1 cellular context compared by ENCODE assay signal in the genomic region with DNA sequence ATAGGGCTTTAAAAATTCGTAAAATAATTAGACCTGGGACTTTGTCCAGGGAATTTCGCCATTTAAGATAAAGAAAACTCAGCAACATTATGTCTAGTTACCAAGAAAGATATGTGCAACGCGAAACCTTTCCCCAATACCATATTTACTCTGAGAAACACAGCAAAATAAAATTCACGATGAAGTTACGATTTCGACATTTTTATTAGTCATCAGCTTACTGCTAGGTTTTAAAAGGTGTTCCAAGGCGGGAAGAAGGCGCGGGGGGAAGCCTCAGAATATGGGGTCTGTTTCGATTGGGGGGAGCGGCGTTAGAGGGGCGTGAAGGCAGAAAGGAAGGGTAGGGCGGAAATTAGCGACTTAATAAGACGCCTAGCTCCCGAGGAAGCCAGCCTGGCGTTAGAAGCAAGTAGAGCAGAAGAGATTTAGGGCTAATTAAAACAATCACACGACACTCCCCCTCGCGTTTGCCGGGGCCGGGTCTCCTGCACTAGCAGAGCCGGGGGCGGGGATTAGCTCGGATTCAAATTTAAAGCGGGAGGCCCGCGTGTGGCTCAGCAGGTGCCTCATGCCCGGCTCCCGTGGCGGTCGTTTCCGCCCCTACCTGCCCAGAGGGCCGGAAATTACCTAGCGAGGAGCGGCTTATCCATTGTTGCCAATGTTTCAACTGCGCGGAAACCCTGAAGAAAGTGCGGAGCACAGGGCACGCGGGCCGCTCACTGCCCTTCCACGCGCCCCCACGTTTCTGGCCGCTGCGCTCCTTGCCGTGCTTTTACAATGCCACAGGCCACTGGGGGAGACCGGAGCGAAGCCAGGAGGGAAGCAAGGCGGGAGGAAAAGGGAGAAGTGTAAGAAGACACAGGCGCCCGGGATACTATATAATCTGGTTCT.
TF ChIP-seq lines count a peak whose summit lies in the region.

No MANE protein-coding gene starts in this region.

TF ChIP-seq in HEK293, 187 proteins besides CTCF, POLR2A, EP300 and RAD21 (continued from another document):
- TF ChIP-seq OVOL3 (tag by site-specific recombination; IDR thresholded peaks at IDR 0.05) (no peak), ZNF791 (tag by site-specific recombination; IDR thresholded peaks at IDR 0.05) (no peak), ZNF18 (tag by site-specific recombination; IDR thresholded peaks at IDR 0.05) (no peak), ZNF658 (tag by site-specific recombination; IDR thresholded peaks at IDR 0.05) (no peak), ZNF311 (tag by site-specific recombination; IDR thresholded peaks at IDR 0.05; ENCODE audit: borderline replicate concordance) (no peak), GLI4 (tag by site-specific recombination; IDR thresholded peaks at IDR 0.05) (no peak; the same call in 1 of the 2 replicates), ZNF366 (tag by site-specific recombination; conservative IDR thresholded peaks at IDR 0.05) (no peak; the same call in none of the 2 replicates), ZNF792 (tag by site-specific recombination; IDR thresholded peaks at IDR 0.05) (no peak; the same call in 1 of the 2 replicates), ZNF473 (tag by site-specific recombination; IDR thresholded peaks at IDR 0.05) (no peak), SP7 (tag by site-specific recombination; IDR thresholded peaks at IDR 0.05) (peak; percentile 82), ZNF23 (tag by site-specific recombination; IDR thresholded peaks at IDR 0.05; ENCODE audit: borderline replicate concordance) (no peak), ZNF350 (tag by site-specific recombination; IDR thresholded peaks at IDR 0.05) (no peak), ZNF16 (tag by site-specific recombination; IDR thresholded peaks at IDR 0.05; ENCODE audit: low read depth) (no peak), ZNF239 (tag by site-specific recombination; IDR thresholded peaks at IDR 0.05) (no peak), ZNF248 (tag by site-specific recombination; IDR thresholded peaks at IDR 0.05) (no peak), ZNF157 (tag by site-specific recombination; IDR thresholded peaks at IDR 0.05) (no peak)
- TF ChIP-seq, protein P1, sequence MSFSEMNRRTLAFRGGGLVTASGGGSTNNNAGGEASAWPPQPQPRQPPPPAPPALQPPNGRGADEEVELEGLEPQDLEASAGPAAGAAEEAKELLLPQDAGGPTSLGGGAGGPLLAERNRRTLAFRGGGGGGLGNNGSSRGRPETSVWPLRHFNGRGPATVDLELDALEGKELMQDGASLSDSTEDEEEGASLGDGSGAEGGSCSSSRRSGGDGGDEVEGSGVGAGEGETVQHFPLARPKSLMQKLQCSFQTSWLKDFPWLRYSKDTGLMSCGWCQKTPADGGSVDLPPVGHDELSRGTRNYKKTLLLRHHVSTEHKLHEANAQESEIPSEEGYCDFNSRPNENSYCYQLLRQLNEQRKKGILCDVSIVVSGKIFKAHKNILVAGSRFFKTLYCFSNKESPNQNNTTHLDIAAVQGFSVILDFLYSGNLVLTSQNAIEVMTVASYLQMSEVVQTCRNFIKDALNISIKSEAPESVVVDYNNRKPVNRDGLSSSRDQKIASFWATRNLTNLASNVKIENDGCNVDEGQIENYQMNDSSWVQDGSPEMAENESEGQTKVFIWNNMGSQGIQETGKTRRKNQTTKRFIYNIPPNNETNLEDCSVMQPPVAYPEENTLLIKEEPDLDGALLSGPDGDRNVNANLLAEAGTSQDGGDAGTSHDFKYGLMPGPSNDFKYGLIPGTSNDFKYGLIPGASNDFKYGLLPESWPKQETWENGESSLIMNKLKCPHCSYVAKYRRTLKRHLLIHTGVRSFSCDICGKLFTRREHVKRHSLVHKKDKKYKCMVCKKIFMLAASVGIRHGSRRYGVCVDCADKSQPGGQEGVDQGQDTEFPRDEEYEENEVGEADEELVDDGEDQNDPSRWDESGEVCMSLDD (tag by site-specific recombination; IDR thresholded peaks at IDR 0.05): peak; percentile 75
- TF ChIP-seq, protein P2, sequence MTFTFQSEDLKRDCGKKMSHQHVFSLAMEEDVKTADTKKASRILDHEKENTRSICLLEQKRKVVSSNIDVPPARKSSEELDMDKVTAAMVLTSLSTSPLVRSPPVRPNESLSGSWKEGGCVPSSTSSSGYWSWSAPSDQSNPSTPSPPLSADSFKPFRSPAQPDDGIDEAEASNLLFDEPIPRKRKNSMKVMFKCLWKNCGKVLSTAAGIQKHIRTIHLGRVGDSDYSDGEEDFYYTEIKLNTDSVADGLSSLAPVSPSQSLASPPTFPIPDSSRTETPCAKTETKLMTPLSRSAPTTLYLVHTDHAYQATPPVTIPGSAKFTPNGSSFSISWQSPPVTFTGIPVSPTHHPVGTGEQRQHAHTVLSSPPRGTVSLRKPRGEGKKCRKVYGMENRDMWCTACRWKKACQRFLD (tag by site-specific recombination; IDR thresholded peaks at IDR 0.05): no peak
